Comparison of ENCODE assay signal across 25 cellular contexts in the genomic region with DNA sequence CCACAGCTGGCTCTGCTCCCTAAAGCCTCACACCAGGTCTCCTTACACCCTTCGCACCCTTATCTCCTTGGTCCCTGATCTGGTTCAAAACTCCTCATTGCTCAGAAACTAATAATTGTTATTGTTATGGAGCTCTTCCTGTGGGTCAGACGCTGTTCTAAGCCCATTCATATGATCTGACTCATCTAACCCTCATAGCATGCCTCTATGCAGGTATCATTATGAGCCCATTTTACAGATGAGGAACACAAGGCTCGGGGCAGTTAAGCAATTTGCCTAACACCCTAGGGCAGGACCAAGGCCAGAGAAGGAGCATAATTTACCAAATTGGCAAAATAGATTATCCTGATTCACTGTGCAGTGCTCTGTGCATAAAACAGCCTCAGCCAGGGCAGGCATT.
"Had no signal": no experiment of that assay in that cellular context is flagged by ENCODE, and none has a peak within 500 bp of the region (broad histone marks: within the 10 kb centered on the region; RNA-seq: fewer than 3 reads in every experiment).

No MANE protein-coding gene starts in this region.

- FAIRE-seq: TTC549 had no signal

- H3K4me1 ChIP-seq: breast epithelium, lower lobe of right lung, uterus had no signal

- H3K4me3 ChIP-seq: breast epithelium, esophagus muscularis mucosa, left lung, lower lobe of right lung, right atrium auricular region, thoracic aorta, uterus had no signal

- DNase-seq: activated CD4-positive, alpha-beta memory T cell treated with anti-CD3 and anti-CD28 coated beads, Interleukin-2, amount 10 ng/mL, durations not matched to agents 7 days and 5 days; activated CD4-positive, alpha-beta T cell treated with anti-CD3 and anti-CD28 coated beads for 1 hour; activated CD4-positive, alpha-beta T cell treated with anti-CD3 and anti-CD28 coated beads, Interleukin-2, amount 10 ng/mL, durations not matched to agents 7 days and 5 days; activated CD8-positive, alpha-beta memory T cell treated with anti-CD3 and anti-CD28 coated beads, Interleukin-2, amount 50 U/mL, for 48 hours; activated gamma-delta T cell; activated naive CD4-positive, alpha-beta T cell treated with anti-CD3 and anti-CD28 coated beads, Interleukin-2, amount 10 ng/mL, durations not matched to agents 7 days and 5 days; activated naive CD8-positive, alpha-beta T cell treated with anti-CD3 and anti-CD28 coated beads, Interleukin-2, amount 10 ng/mL, durations not matched to agents 7 days and 5 days; activated T-cell treated with anti-CD3 and anti-CD28 coated beads, Interleukin-2, amount 50 U/mL, for 24 hours; amniotic stem cell; effector CD4-positive, alpha-beta T cell; foreskin melanocyte; left lung; lower lobe of right lung; natural killer cell; uterus had no signal

- H3K4me3 Mint-ChIP-seq: activated CD4-positive, alpha-beta memory T cell treated with anti-CD3 and anti-CD28 coated beads, Interleukin-2, amount 10 ng/mL, durations not matched to agents 7 days and 5 days; activated CD4-positive, alpha-beta T cell treated with anti-CD3 and anti-CD28 coated beads, Interleukin-2, amount 10 ng/mL, durations not matched to agents 7 days and 5 days; activated naive CD4-positive, alpha-beta T cell treated with anti-CD3 and anti-CD28 coated beads, Interleukin-2, amount 10 ng/mL, durations not matched to agents 7 days and 5 days; activated naive CD8-positive, alpha-beta T cell treated with anti-CD3 and anti-CD28 coated beads, Interleukin-2, amount 10 ng/mL, durations not matched to agents 7 days and 5 days; activated T-cell treated with anti-CD3 and anti-CD28 coated beads, Interleukin-2, amount 50 U/mL, for 24 hours; central memory CD8-positive, alpha-beta T cell; dendritic cell treated with granulocyte-macrophage colony-stimulating factor and Interleukin-4, amounts not matched to agents 40 ng/mL and 50 ng/mL, for 4 days; natural killer cell; stimulated activated naive CD8-positive, alpha-beta T cell treated with anti-CD3 and anti-CD28 coated beads, Interleukin-15, Interleukin-2, amounts not matched to agents 100 ng/mL and 50 ng/mL, for 24 hours; type B pancreatic cell had no signal

- H3K27ac ChIP-seq: breast epithelium, esophagus muscularis mucosa, left lung, lower lobe of right lung, right atrium auricular region, uterus, VCaP had no signal

- H3K36me3 Mint-ChIP-seq: activated naive CD4-positive, alpha-beta T cell treated with anti-CD3 and anti-CD28 coated beads, Interleukin-2, amount 10 ng/mL, durations not matched to agents 7 days and 5 days; activated naive CD8-positive, alpha-beta T cell treated with anti-CD3 and anti-CD28 coated beads, Interleukin-2, amount 10 ng/mL, durations not matched to agents 7 days and 5 days; natural killer cell; type B pancreatic cell had no signal

- H3K27me3 Mint-ChIP-seq: activated CD4-positive, alpha-beta memory T cell treated with anti-CD3 and anti-CD28 coated beads, Interleukin-2, amount 10 ng/mL, durations not matched to agents 7 days and 5 days; activated naive CD8-positive, alpha-beta T cell treated with anti-CD3 and anti-CD28 coated beads, Interleukin-2, amount 10 ng/mL, durations not matched to agents 7 days and 5 days; activated T-cell treated with anti-CD3 and anti-CD28 coated beads, Interleukin-2, amount 50 U/mL, for 24 hours; central memory CD8-positive, alpha-beta T cell; stimulated activated naive CD8-positive, alpha-beta T cell treated with anti-CD3 and anti-CD28 coated beads, Interleukin-15, Interleukin-2, amounts not matched to agents 100 ng/mL and 50 ng/mL, for 24 hours had no signal

- H3K27me3 ChIP-seq: breast epithelium, right atrium auricular region, uterus had no signal

- H3K9me3 ChIP-seq: breast epithelium, esophagus muscularis mucosa, left lung, lower lobe of right lung, right atrium auricular region, thoracic aorta, uterus had no signal

- H3K27ac Mint-ChIP-seq: activated CD4-positive, alpha-beta memory T cell treated with anti-CD3 and anti-CD28 coated beads, Interleukin-2, amount 10 ng/mL, durations not matched to agents 7 days and 5 days; activated CD4-positive, alpha-beta T cell treated with anti-CD3 and anti-CD28 coated beads, Interleukin-2, amount 10 ng/mL, durations not matched to agents 7 days and 5 days; activated naive CD4-positive, alpha-beta T cell treated with anti-CD3 and anti-CD28 coated beads, Interleukin-2, amount 10 ng/mL, durations not matched to agents 7 days and 5 days; activated naive CD8-positive, alpha-beta T cell treated with anti-CD3 and anti-CD28 coated beads, Interleukin-2, amount 10 ng/mL, durations not matched to agents 7 days and 5 days; activated T-cell treated with anti-CD3 and anti-CD28 coated beads, Interleukin-2, amount 50 U/mL, for 24 hours; dendritic cell treated with granulocyte-macrophage colony-stimulating factor and Interleukin-4, amounts not matched to agents 40 ng/mL and 50 ng/mL, for 4 days; natural killer cell; stimulated activated naive CD8-positive, alpha-beta T cell treated with anti-CD3 and anti-CD28 coated beads, Interleukin-15, Interleukin-2, amounts not matched to agents 100 ng/mL and 50 ng/mL, for 24 hours; type B pancreatic cell had no signal

- ATAC-seq: left lung, lower lobe of right lung, natural killer cell had no signal

- H3K36me3 ChIP-seq: breast epithelium, esophagus muscularis mucosa, left lung, lower lobe of right lung, right atrium auricular region, thoracic aorta, uterus had no signal

- H3K9me3 Mint-ChIP-seq: activated CD4-positive, alpha-beta memory T cell treated with anti-CD3 and anti-CD28 coated beads, Interleukin-2, amount 10 ng/mL, durations not matched to agents 7 days and 5 days; activated CD4-positive, alpha-beta T cell treated with anti-CD3 and anti-CD28 coated beads, Interleukin-2, amount 10 ng/mL, durations not matched to agents 7 days and 5 days; activated naive CD4-positive, alpha-beta T cell treated with anti-CD3 and anti-CD28 coated beads, Interleukin-2, amount 10 ng/mL, durations not matched to agents 7 days and 5 days; activated naive CD8-positive, alpha-beta T cell treated with anti-CD3 and anti-CD28 coated beads, Interleukin-2, amount 10 ng/mL, durations not matched to agents 7 days and 5 days; activated T-cell treated with anti-CD3 and anti-CD28 coated beads, Interleukin-2, amount 50 U/mL, for 24 hours; central memory CD8-positive, alpha-beta T cell; dendritic cell treated with granulocyte-macrophage colony-stimulating factor and Interleukin-4, amounts not matched to agents 40 ng/mL and 50 ng/mL, for 4 days; natural killer cell; stimulated activated naive CD8-positive, alpha-beta T cell treated with anti-CD3 and anti-CD28 coated beads, Interleukin-15, Interleukin-2, amounts not matched to agents 100 ng/mL and 50 ng/mL, for 24 hours; type B pancreatic cell had no signal
